Comparison of ENCODE assay signal across 20 cellular contexts in the genomic region with DNA sequence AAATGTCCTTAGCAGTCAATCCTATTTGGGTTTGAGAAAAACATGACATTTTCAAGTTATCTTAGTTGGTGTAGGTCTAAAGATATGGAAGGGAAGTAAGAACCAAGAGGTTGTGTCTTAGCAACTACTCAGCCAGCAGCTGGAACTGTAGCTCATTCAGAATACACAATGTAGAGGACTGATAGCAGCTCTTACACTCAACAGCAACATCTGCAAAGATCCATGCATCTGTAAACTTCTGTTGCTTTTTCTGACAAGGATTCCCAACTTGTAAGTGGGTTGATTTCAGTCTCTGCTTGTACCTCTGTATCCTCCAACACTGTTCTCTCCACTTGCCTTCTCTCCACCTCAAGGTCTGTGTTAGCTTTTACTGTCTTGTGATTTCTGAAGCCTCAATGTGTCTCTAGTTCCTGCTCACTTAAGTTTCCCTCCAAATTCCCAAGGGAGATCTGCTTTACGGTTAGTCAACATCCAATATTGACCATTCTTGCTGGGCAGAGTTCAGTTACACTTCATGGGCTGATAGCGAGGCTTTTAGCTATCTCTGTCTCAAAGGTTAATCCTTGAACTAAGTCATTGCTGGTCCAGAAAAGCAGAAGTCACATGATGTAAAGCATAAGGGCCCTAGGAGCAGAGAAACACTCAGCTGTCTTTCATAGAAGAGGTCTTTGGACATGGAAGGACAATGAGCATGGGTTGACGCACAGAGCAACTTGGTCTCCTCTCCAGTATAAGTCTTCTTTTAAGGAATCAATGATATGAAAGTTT.
A peak's percentile ranks its signal among the peaks of the same experiment; 100 is the strongest.
DNase-seq lines count a peak whose midpoint lies in the region; ATAC-seq, FAIRE-seq and TF ChIP-seq lines count a peak whose summit lies in the region.
"Had no signal": no experiment of that assay in that cellular context is flagged by ENCODE, and none has a peak within 500 bp of the region (broad histone marks: within the 10 kb centered on the region; RNA-seq: fewer than 3 reads in every experiment).

No MANE protein-coding gene starts in this region.

- no peaks in the 10 kb centered on the region for H3K36me3 ChIP-seq in mucosa of rectum (ENCODE audit: control insufficient read depth in 2 of 2, insufficient read depth in 2 of 2, low read length in 2 of 2)
- no peaks in the 10 kb centered on the region for H3K36me3 ChIP-seq in brain microvascular endothelial cell (replicated peaks)
- H3K36me3 ChIP-seq: BLaER1 treated with 17β-estradiol and CSF1 and Interleukin-3, amounts not matched to agents 10 nM and 100 nM; SJCRH30 had no signal

- H3K4me1 ChIP-seq in mucosa of rectum (ENCODE audit: control insufficient read depth in 2 of 2, insufficient read depth in 2 of 2, low read length in 2 of 2): peaks cover 10 to 18% of the 10 kb centered on the region in 2 donors
- H3K4me1 ChIP-seq: A549; BLaER1 treated with 17β-estradiol and CSF1 and Interleukin-3, amounts not matched to agents 10 nM and 100 nM; SJCRH30 had no signal

- no peak for TF ChIP-seq CTCF in brain microvascular endothelial cell (IDR thresholded peaks at IDR 0.05; ENCODE audit: low read depth, low read length, missing control alignments)

- H3K9ac ChIP-seq in mucosa of rectum (ENCODE audit: low read depth in 1 of 2, low read length in 2 of 2): no peak overlapping the region
- H3K9ac ChIP-seq: BLaER1 treated with 17β-estradiol and CSF1 and Interleukin-3, amounts not matched to agents 10 nM and 100 nM had no signal

- no peaks in the 10 kb centered on the region for H3K9me3 ChIP-seq in mucosa of rectum (ENCODE audit: control insufficient read depth in 2 of 2, low read length in 2 of 2)
- H3K9me3 ChIP-seq: A549, SJCRH30 had no signal

- in situ Hi-C loops in brain microvascular endothelial cell (cut with HindIII; ENCODE audit: low pct_ligation_motif_present, low sequenced_read_pairs) (no loop called here), KBM-7 (cut with MboI; ENCODE audit: low pct_unique_long_range_greater_than_20kb, low sequenced_read_pairs) (no loop called here)

- H3K27me3 ChIP-seq in mucosa of rectum (ENCODE audit: control insufficient read depth in 2 of 2, insufficient read depth in 2 of 2, low read length in 2 of 2): no peaks in the 10 kb centered on the region
- H3K27me3 ChIP-seq in brain microvascular endothelial cell (replicated peaks): no peaks in the 10 kb centered on the region
- H3K27me3 ChIP-seq: SJCRH30 had no signal

- peak; percentile 33 for FAIRE-seq in GM19239 (lab: Jason Lieb, UNC)
- FAIRE-seq: A549, GM12878, H1 had no signal

- H3K27ac ChIP-seq in mucosa of rectum (ENCODE audit: low read depth in 2 of 2, low read length in 2 of 2): peak overlapping the region; percentile 44 to 59
- H3K27ac ChIP-seq in brain microvascular endothelial cell: no peak overlapping the region
- H3K27ac ChIP-seq: A549; BLaER1 treated with 17β-estradiol and CSF1 and Interleukin-3, amounts not matched to agents 10 nM and 100 nM; SJCRH30 had no signal

- no peak for DNase-seq in GM19239 (ENCODE audit: insufficient read length, low spot score)
- DNase-seq in OCI-M1 (lab: John Stamatoyannopoulos, UW): peak; percentile 24
- peak in 1 of 2 donors; percentile 28 for DNase-seq in left colon
- no peak for DNase-seq in NCI-H1105 treated with DMSO at 0.1 percent for 48 hours (lab: John Stamatoyannopoulos, UW)
- DNase-seq in brain microvascular endothelial cell: no peak
- DNase-seq in KBM-7: no peak
- DNase-seq: DMS 273 treated with DMSO at 0.1 percent for 48 hours; GDM1; NCI-H146; NCI-H2081 treated with DMSO at 0.1 percent for 48 hours; NCI-H345; NK-92 treated with Interleukin-12 subunit alpha and Interleukin-12 subunit beta, amount 100 ng/mL, for 24 hours; PC-3; SJCRH30 had no signal

- intact Hi-C loops in left colon (cut with DNase I, micrococcal nuclease): no loop called here

- ATAC-seq in left colon: peak; percentile 84
- ATAC-seq in HG03565 (IDR thresholded peaks at IDR 0.05; ENCODE audit: unreplicated experiment): no peak
- ATAC-seq: A549, GM12878, PC-3 had no signal

- no peak overlapping the region for H3K4me3 ChIP-seq in mucosa of rectum (ENCODE audit: low read length in 2 of 2)
- no peak overlapping the region for H3K4me3 ChIP-seq in brain microvascular endothelial cell (ENCODE audit: low read depth, low read length)
- H3K4me3 ChIP-seq: A549; BLaER1 treated with 17β-estradiol and CSF1 and Interleukin-3, amounts not matched to agents 10 nM and 100 nM; GM12878; SJCRH30 had no signal
